Comparison of ENCODE assay signal across 2 cellular contexts in genomic region chr17:21324741-21325140, GRCh38. TPM values are rescaled to one million over a fixed set of nuclear protein-coding genes. Genes with fewer than 3 reads are reported as not detected.
"Had no signal": no experiment of that assay in that cellular context is flagged by ENCODE, and none has a peak within 500 bp of the region (broad histone marks: within the 10 kb centered on the region; RNA-seq: fewer than 3 reads in every experiment).

No MANE protein-coding gene starts in this region.

RNA-seq across cellular contexts. Expression of gene KCNJ12, which starts 51.4 kb away (rescaled TPM):
- total RNA-seq: MCF 10A, RPMI7951 had no signal
